In genomic region chr4:185318679-185319078, GRCh38 we compare ENCODE assay signal across 1 cellular context.
TF ChIP-seq lines count a peak whose summit lies in the region.

No MANE protein-coding gene starts in this region.

TF ChIP-seq in HepG2, 621 proteins besides CTCF, POLR2A, EP300 and RAD21 (continued from another document):
- no peak for TF ChIP-seq CSRNP2 (CRISPR knock-in tag; conservative IDR thresholded peaks at IDR 0.05; ENCODE audit: low read depth)
- TF ChIP-seq ZNF619 (CRISPR knock-in tag; IDR thresholded peaks at IDR 0.05) = no peak
- no peak for TF ChIP-seq ZNF784 (CRISPR knock-in tag; IDR thresholded peaks at IDR 0.05; ENCODE audit: borderline replicate concordance)
- TF ChIP-seq ZNF773 (CRISPR knock-in tag; IDR thresholded peaks at IDR 0.05; ENCODE audit: borderline replicate concordance) = no peak
- TF ChIP-seq ZNF563 (CRISPR knock-in tag; IDR thresholded peaks at IDR 0.05) = peak; percentile 29; the same call in 1 of the 2 replicates
- no peak for TF ChIP-seq TAF15 (IDR thresholded peaks at IDR 0.05; ENCODE audit: low read depth, low read length, poor library complexity, severe bottlenecking)
- no peak for TF ChIP-seq ZNF484 (CRISPR knock-in tag; IDR thresholded peaks at IDR 0.05; ENCODE audit: borderline replicate concordance, low read depth)
- TF ChIP-seq HNF1A (IDR thresholded peaks at IDR 0.05; ENCODE audit: low read depth) = no peak
- TF ChIP-seq HNF1A (CRISPR knock-in tag; IDR thresholded peaks at IDR 0.05; ENCODE audit: borderline replicate concordance) = no peak
- TF ChIP-seq IRF9 (CRISPR knock-in tag; IDR thresholded peaks at IDR 0.05; ENCODE audit: borderline replicate concordance) = no peak
- no peak for TF ChIP-seq ZBTB3 (CRISPR knock-in tag; IDR thresholded peaks at IDR 0.05; ENCODE audit: borderline replicate concordance, low read depth)
- TF ChIP-seq RORA (CRISPR knock-in tag; IDR thresholded peaks at IDR 0.05) = no peak
- no peak for TF ChIP-seq ZNF567 (CRISPR knock-in tag; IDR thresholded peaks at IDR 0.05; ENCODE audit: borderline replicate concordance)
- no peak for TF ChIP-seq SNAPC2 (CRISPR knock-in tag; IDR thresholded peaks at IDR 0.05)
- TF ChIP-seq SCMH1 (CRISPR knock-in tag; IDR thresholded peaks at IDR 0.05; ENCODE audit: borderline replicate concordance) = no peak
- TF ChIP-seq ZNF660 (CRISPR knock-in tag; IDR thresholded peaks at IDR 0.05; ENCODE audit: borderline replicate concordance, low read depth) = no peak
- TF ChIP-seq MAF1 (CRISPR knock-in tag; IDR thresholded peaks at IDR 0.05; ENCODE audit: borderline replicate concordance) = no peak
- TF ChIP-seq ZNF781 (CRISPR knock-in tag; IDR thresholded peaks at IDR 0.05; ENCODE audit: borderline replicate concordance, not compliant biosample characterization) = no peak
- TF ChIP-seq ZNF362 (CRISPR knock-in tag; IDR thresholded peaks at IDR 0.05; ENCODE audit: borderline replicate concordance) = peak; percentile 34; the same call in 1 of the 2 replicates
- TF ChIP-seq MEIS1 (CRISPR knock-in tag; IDR thresholded peaks at IDR 0.05; ENCODE audit: borderline replicate concordance) = no peak
- TF ChIP-seq ERF (CRISPR knock-in tag; IDR thresholded peaks at IDR 0.05) = peak; percentile 82
- no peak for TF ChIP-seq ZNF570 (CRISPR knock-in tag; IDR thresholded peaks at IDR 0.05; ENCODE audit: borderline replicate concordance)
- TF ChIP-seq FOXA1 (IDR thresholded peaks at IDR 0.05) = no peak
- peak; percentile 60 for TF ChIP-seq FOXA1 (CRISPR knock-in tag; IDR thresholded peaks at IDR 0.05)
- no peak for TF ChIP-seq ZNF609 (CRISPR knock-in tag; IDR thresholded peaks at IDR 0.05; ENCODE audit: borderline replicate concordance)
- TF ChIP-seq MEF2D (CRISPR knock-in tag; IDR thresholded peaks at IDR 0.05) = peak; percentile 41; the same call in 1 of the 2 replicates
- peak; percentile 66 for TF ChIP-seq ISL2 (CRISPR knock-in tag; IDR thresholded peaks at IDR 0.05)
- TF ChIP-seq ARNTL (CRISPR knock-in tag; IDR thresholded peaks at IDR 0.05) = peak; percentile 97
- TF ChIP-seq ARID3A (IDR thresholded peaks at IDR 0.05; ENCODE audit: low read depth, low read length) = no peak
- TF ChIP-seq ZFP62 (CRISPR knock-in tag; IDR thresholded peaks at IDR 0.05) = no peak
- TF ChIP-seq GPBP1L1 (CRISPR knock-in tag; IDR thresholded peaks at IDR 0.05) = no peak
- TF ChIP-seq ZNF703 (CRISPR knock-in tag; IDR thresholded peaks at IDR 0.05; ENCODE audit: borderline replicate concordance) = no peak
- no peak for TF ChIP-seq ZNF234 (CRISPR knock-in tag; conservative IDR thresholded peaks at IDR 0.05)
- TF ChIP-seq TRIM22 (IDR thresholded peaks at IDR 0.05) = no peak
- TF ChIP-seq LBX2 (CRISPR knock-in tag; IDR thresholded peaks at IDR 0.05; ENCODE audit: borderline replicate concordance) = no peak
- peak; percentile 50; the same call in 1 of the 2 replicates for TF ChIP-seq YEATS2 (CRISPR knock-in tag; IDR thresholded peaks at IDR 0.05; ENCODE audit: borderline replicate concordance)
- TF ChIP-seq ESRRA (CRISPR knock-in tag; IDR thresholded peaks at IDR 0.05; ENCODE audit: low read depth) = no peak
- TF ChIP-seq ATF4 (CRISPR knock-in tag; IDR thresholded peaks at IDR 0.05) = no peak
- TF ChIP-seq RELA (CRISPR knock-in tag; IDR thresholded peaks at IDR 0.05) = no peak
- no peak for TF ChIP-seq TAF1 (CRISPR knock-in tag; IDR thresholded peaks at IDR 0.05)
